Comparison of ENCODE assay signal across 1 cellular context in the genomic region with DNA sequence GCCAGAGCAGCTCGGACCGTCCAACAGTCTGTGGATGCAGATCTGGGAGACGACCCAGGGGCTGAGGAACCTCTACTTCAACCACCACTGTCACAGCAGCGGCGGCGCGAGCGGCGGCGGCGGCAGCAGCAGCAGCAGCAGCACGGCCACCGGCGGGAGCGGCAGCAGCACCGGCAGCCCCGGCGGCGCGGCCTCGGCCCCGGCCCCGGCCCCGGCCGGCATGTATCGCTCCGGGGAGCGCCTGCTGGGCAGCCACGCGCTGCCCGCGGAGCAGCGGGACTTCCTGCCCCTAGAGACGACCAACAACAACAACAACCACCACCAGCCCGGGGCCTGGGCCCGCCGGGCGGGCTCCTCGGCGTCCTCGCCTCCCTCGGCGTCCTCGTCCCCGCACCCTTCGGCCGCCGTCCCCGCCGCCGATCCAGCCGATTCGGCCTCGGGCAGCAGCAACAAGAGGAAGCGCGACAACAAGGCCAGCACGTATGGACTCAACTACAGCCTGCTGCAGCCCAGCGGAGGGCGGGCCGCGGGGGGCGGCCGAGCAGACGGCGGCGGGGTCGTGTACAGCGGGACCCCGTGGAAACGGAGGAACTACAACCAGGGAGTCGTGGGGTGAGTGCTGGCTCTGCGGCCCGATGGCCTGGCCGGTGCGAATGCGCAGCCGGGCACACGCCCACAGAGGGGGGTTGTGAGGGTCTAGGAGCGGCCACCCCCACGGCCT.
TF ChIP-seq lines count a peak whose summit lies in the region.

No MANE protein-coding gene starts in this region.

TF ChIP-seq in HepG2, 621 proteins besides CTCF, POLR2A, EP300 and RAD21 (continued from another document and continues in another):
- TF ChIP-seq ZNF546 (CRISPR knock-in tag; conservative IDR thresholded peaks at IDR 0.05) (peak; percentile 51; the same call in 1 of the 2 replicates), ZNF234 (CRISPR knock-in tag; conservative IDR thresholded peaks at IDR 0.05) (0 out of 2 replicates have a peak, but pooled peaks have one; percentile 52), ZNF180 (CRISPR knock-in tag; IDR thresholded peaks at IDR 0.05; ENCODE audit: borderline replicate concordance, low read depth) (peak; percentile 62; the same call in 1 of the 2 replicates), SOX6 (IDR thresholded peaks at IDR 0.05) (no peak), SOX6 (CRISPR knock-in tag; IDR thresholded peaks at IDR 0.05) (no peak), GATAD1 (CRISPR knock-in tag; IDR thresholded peaks at IDR 0.05) (0 out of 2 replicates have a peak, but pooled peaks have one; percentile 20), ZNF296 (CRISPR knock-in tag; conservative IDR thresholded peaks at IDR 0.05) (0 out of 2 replicates have a peak, but pooled peaks have one; percentile 41), KLF6 (CRISPR knock-in tag; IDR thresholded peaks at IDR 0.05) (0 out of 2 replicates have a peak, but pooled peaks have one; percentile 19), ATAD3A (CRISPR knock-in tag; IDR thresholded peaks at IDR 0.05) (no peak), ZNF225 (CRISPR knock-in tag; IDR thresholded peaks at IDR 0.05) (peak; percentile 92), GZF1 (CRISPR knock-in tag; IDR thresholded peaks at IDR 0.05) (no peak), TFE3 (CRISPR knock-in tag; IDR thresholded peaks at IDR 0.05) (peak; percentile 27; the same call in 1 of the 2 replicates), KLF16 (CRISPR knock-in tag; IDR thresholded peaks at IDR 0.05) (0 out of 4 replicates have a peak, but pooled peaks of 1 of the 2 experiments have one; percentile 24), ZNF264 (CRISPR knock-in tag; IDR thresholded peaks at IDR 0.05) (no peak), CHCHD3 (CRISPR knock-in tag; IDR thresholded peaks at IDR 0.05) (0 out of 2 replicates have a peak, but pooled peaks have one; percentile 72), SETDB1 (CRISPR knock-in tag; IDR thresholded peaks at IDR 0.05; ENCODE audit: borderline replicate concordance) (no peak), ZNF891 (CRISPR knock-in tag; IDR thresholded peaks at IDR 0.05) (peak; percentile 88), ZNF776 (CRISPR knock-in tag; IDR thresholded peaks at IDR 0.05) (peak; percentile 34; the same call in 1 of the 2 replicates), MYC (CRISPR knock-in tag; IDR thresholded peaks at IDR 0.05; ENCODE audit: borderline replicate concordance) (peak; percentile 61), ELF4 (CRISPR knock-in tag; IDR thresholded peaks at IDR 0.05; ENCODE audit: borderline replicate concordance) (no peak), ZFYVE20 (CRISPR knock-in tag; IDR thresholded peaks at IDR 0.05; ENCODE audit: borderline replicate concordance, low read depth) (no peak), ZNF124 (CRISPR knock-in tag; IDR thresholded peaks at IDR 0.05) (no peak), ZNF616 (CRISPR knock-in tag; IDR thresholded peaks at IDR 0.05; ENCODE audit: low read depth) (no peak), MXI1 (IDR thresholded peaks at IDR 0.05; ENCODE audit: borderline replicate concordance, low read depth, low read length) (peak; percentile 43; the same call in 1 of the 3 replicates), AHR (CRISPR knock-in tag; IDR thresholded peaks at IDR 0.05) (peak; percentile 50; the same call in 1 of the 2 replicates), POGK (CRISPR knock-in tag; conservative IDR thresholded peaks at IDR 0.05) (no peak; the same call in 1 of the 2 replicates), EHMT2 (IDR thresholded peaks at IDR 0.05; ENCODE audit: borderline replicate concordance, low read depth, low read length) (no peak), ZNF775 (CRISPR knock-in tag; IDR thresholded peaks at IDR 0.05; ENCODE audit: borderline replicate concordance) (no peak), XRCC5 (optimal IDR thresholded peaks at IDR 0.05; ENCODE audit: low read length) (peak; percentile 0), ZNF230 (CRISPR knock-in tag; IDR thresholded peaks at IDR 0.05) (no peak), ZNF326 (CRISPR knock-in tag; IDR thresholded peaks at IDR 0.05; ENCODE audit: borderline replicate concordance) (no peak), MAFF (IDR thresholded peaks at IDR 0.05; ENCODE audit: low read depth, low read length) (no peak), ZNF12 (CRISPR knock-in tag; IDR thresholded peaks at IDR 0.05) (no peak), KDM4B (CRISPR knock-in tag; IDR thresholded peaks at IDR 0.05) (peak; percentile 66; the same call in 1 of the 2 replicates), DNMT1 (CRISPR knock-in tag; IDR thresholded peaks at IDR 0.05) (0 out of 2 replicates have a peak, but pooled peaks have one; percentile 56), GPN1 (CRISPR knock-in tag; IDR thresholded peaks at IDR 0.05; ENCODE audit: borderline replicate concordance) (0 out of 2 replicates have a peak, but pooled peaks have one; percentile 68), MLX (CRISPR knock-in tag; IDR thresholded peaks at IDR 0.05) (no peak), ZFP1 (CRISPR knock-in tag; IDR thresholded peaks at IDR 0.05) (no peak), HCFC1 (IDR thresholded peaks at IDR 0.05; ENCODE audit: low read depth, low read length) (no peak), TRIM22 (IDR thresholded peaks at IDR 0.05) (no peak), PCBP1 (IDR thresholded peaks at IDR 0.05; ENCODE audit: borderline replicate concordance, low read depth, low read length) (0 out of 2 replicates have a peak, but pooled peaks have one; percentile 52), FOXK2 (IDR thresholded peaks at IDR 0.05) (no peak), ZBTB38 (CRISPR knock-in tag; IDR thresholded peaks at IDR 0.05) (peak; percentile 27; the same call in 1 of the 2 replicates), ZNF44 (CRISPR knock-in tag; IDR thresholded peaks at IDR 0.05) (no peak), ZNF768 (CRISPR knock-in tag; IDR thresholded peaks at IDR 0.05) (peak; percentile 63; the same call in 1 of the 2 replicates), CBFB (CRISPR knock-in tag; IDR thresholded peaks at IDR 0.05) (no peak), JUN (CRISPR knock-in tag; IDR thresholded peaks at IDR 0.05) (no peak)
- TF ChIP-seq, protein P1, sequence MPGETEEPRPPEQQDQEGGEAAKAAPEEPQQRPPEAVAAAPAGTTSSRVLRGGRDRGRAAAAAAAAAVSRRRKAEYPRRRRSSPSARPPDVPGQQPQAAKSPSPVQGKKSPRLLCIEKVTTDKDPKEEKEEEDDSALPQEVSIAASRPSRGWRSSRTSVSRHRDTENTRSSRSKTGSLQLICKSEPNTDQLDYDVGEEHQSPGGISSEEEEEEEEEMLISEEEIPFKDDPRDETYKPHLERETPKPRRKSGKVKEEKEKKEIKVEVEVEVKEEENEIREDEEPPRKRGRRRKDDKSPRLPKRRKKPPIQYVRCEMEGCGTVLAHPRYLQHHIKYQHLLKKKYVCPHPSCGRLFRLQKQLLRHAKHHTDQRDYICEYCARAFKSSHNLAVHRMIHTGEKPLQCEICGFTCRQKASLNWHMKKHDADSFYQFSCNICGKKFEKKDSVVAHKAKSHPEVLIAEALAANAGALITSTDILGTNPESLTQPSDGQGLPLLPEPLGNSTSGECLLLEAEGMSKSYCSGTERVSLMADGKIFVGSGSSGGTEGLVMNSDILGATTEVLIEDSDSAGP (CRISPR knock-in tag; IDR thresholded peaks at IDR 0.05; ENCODE audit: borderline replicate concordance), result peak; percentile 53; the same call in 1 of the 2 replicates
- TF ChIP-seq, protein P2, sequence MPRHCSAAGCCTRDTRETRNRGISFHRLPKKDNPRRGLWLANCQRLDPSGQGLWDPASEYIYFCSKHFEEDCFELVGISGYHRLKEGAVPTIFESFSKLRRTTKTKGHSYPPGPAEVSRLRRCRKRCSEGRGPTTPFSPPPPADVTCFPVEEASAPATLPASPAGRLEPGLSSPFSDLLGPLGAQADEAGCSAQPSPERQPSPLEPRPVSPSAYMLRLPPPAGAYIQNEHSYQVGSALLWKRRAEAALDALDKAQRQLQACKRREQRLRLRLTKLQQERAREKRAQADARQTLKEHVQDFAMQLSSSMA (CRISPR knock-in tag; IDR thresholded peaks at IDR 0.05), result 0 out of 2 replicates have a peak, but pooled peaks have one; percentile 56
- TF ChIP-seq, protein P3, sequence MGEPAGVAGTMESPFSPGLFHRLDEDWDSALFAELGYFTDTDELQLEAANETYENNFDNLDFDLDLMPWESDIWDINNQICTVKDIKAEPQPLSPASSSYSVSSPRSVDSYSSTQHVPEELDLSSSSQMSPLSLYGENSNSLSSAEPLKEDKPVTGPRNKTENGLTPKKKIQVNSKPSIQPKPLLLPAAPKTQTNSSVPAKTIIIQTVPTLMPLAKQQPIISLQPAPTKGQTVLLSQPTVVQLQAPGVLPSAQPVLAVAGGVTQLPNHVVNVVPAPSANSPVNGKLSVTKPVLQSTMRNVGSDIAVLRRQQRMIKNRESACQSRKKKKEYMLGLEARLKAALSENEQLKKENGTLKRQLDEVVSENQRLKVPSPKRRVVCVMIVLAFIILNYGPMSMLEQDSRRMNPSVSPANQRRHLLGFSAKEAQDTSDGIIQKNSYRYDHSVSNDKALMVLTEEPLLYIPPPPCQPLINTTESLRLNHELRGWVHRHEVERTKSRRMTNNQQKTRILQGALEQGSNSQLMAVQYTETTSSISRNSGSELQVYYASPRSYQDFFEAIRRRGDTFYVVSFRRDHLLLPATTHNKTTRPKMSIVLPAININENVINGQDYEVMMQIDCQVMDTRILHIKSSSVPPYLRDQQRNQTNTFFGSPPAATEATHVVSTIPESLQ (CRISPR knock-in tag; conservative IDR thresholded peaks at IDR 0.05), result no peak
- TF ChIP-seq, protein P4, sequence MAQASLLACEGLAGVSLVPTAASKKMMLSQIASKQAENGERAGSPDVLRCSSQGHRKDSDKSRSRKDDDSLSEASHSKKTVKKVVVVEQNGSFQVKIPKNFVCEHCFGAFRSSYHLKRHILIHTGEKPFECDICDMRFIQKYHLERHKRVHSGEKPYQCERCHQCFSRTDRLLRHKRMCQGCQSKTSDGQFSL (CRISPR knock-in tag; IDR thresholded peaks at IDR 0.05), result 0 out of 2 replicates have a peak, but pooled peaks have one; percentile 61
- TF ChIP-seq, protein P5, sequence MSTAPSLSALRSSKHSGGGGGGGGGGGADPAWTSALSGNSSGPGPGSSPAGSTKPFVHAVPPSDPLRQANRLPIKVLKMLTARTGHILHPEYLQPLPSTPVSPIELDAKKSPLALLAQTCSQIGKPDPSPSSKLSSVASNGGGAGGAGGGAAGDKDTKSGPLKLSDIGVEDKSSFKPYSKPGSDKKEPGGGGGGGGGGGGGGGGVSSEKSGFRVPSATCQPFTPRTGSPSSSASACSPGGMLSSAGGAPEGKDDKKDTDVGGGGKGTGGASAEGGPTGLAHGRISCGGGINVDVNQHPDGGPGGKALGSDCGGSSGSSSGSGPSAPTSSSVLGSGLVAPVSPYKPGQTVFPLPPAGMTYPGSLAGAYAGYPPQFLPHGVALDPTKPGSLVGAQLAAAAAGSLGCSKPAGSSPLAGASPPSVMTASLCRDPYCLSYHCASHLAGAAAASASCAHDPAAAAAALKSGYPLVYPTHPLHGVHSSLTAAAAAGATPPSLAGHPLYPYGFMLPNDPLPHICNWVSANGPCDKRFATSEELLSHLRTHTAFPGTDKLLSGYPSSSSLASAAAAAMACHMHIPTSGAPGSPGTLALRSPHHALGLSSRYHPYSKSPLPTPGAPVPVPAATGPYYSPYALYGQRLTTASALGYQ (CRISPR knock-in tag; IDR thresholded peaks at IDR 0.05), result no peak
